Comparison of ENCODE assay signal across 8 cellular contexts in genomic region chr6:129710722-129711631, GRCh38. TPM values are rescaled to one million over a fixed set of nuclear protein-coding genes. Genes with fewer than 3 reads are reported as not detected.
A peak's percentile ranks its signal among the peaks of the same experiment; 100 is the strongest.
DNase-seq lines count a peak whose midpoint lies in the region; ATAC-seq, FAIRE-seq and TF ChIP-seq lines count a peak whose summit lies in the region.

No MANE protein-coding gene starts in this region.

- H3K23ac ChIP-seq in H1 (ENCODE audit: insufficient read length) = no peak overlapping the region

- no peak for TF ChIP-seq POLR2A in H1 (IDR thresholded peaks at IDR 0.05; ENCODE audit: control extremely low read depth in 1 of 2, low read depth in 2 of 2, low read length in 2 of 2)

- CTCF ChIA-PET in CD8-positive, alpha-beta memory T cell (lab: Charles Lee) = interaction anchor here (0.8 to 2.4 kb wide), 8 partner anchors 11 to 113 kb away, joined by 3 to 14 read pairs (median 6); no protein-coding TSS in a partner anchor
- CTCF ChIA-PET in H1 (lab: Charles Lee; ENCODE audit: partially characterized antibody) = interaction anchor here (0.6 to 3.4 kb wide), 6 partner anchors 19 to 1090 kb away, joined by 3 to 16 read pairs (median 3); no protein-coding TSS in a partner anchor

- ATAC-seq in HG03442 (IDR thresholded peaks at IDR 0.05; ENCODE audit: unreplicated experiment) (no peak), GM19467 (IDR thresholded peaks at IDR 0.05; ENCODE audit: unreplicated experiment) (no peak)

- peaks cover 13% of the 10 kb centered on the region for H3K4me1 ChIP-seq in CD8-positive, alpha-beta memory T cell (ENCODE audit: insufficient read depth, low read length)
- peaks cover 0 to 9% (median under 1%) of the 10 kb centered on the region in 4 experiments; a peak in 1 of 7 replicates for H3K4me1 ChIP-seq in H1 (replicated peaks in 1 of 4; ENCODE audit: control insufficient read depth in 3 of 4, insufficient read depth in 4 of 4, low read length in 3 of 4)
- H3K4me1 ChIP-seq in effector memory CD4-positive, alpha-beta T cell (ENCODE audit: control insufficient read depth, insufficient read depth, low read length, poor library complexity, severe bottlenecking) = peaks cover 5% of the 10 kb centered on the region

- no peak overlapping the region for H4K8ac ChIP-seq in H1 (ENCODE audit: extremely low read depth, insufficient read depth, low read length)

- H4K5ac ChIP-seq in H1 (ENCODE audit: insufficient read length, low read depth, low read length) = no peak overlapping the region

- H3K27ac ChIP-seq in CD8-positive, alpha-beta memory T cell (ENCODE audit: low read depth, low read length) = peak overlapping the region; percentile 52
- no peak overlapping the region for H3K27ac ChIP-seq in H1 (ENCODE audit: low read depth, low read length)
- no peak overlapping the region for H3K27ac ChIP-seq in effector memory CD4-positive, alpha-beta T cell (ENCODE audit: insufficient read depth, low read length, poor library complexity, severe bottlenecking)

- H3K27ac Mint-ChIP-seq in CD8-positive, alpha-beta memory T cell = peak overlapping the region in 4 of 8 donors; percentile 15 to 97 (median 94)
- peak overlapping the region; percentile 99 for H3K27ac Mint-ChIP-seq in osteocyte (ENCODE audit: unreplicated experiment)

- no peak overlapping the region for H3K4ac ChIP-seq in H1 (replicated peaks; ENCODE audit: insufficient read length, low read depth, low read length)

- H4K20me1 ChIP-seq in H1 (replicated peaks in 1 of 2; ENCODE audit: control insufficient read depth in 1 of 2, insufficient read depth in 2 of 2, low read length in 2 of 2) = no peaks in the 10 kb centered on the region

- no peak for TF ChIP-seq RAD21 in H1 (IDR thresholded peaks at IDR 0.05 in 1 of 2, conservative IDR thresholded peaks at IDR 0.05 in 1 of 2; ENCODE audit: low read depth in 2 of 2, low read length in 2 of 2)

- H2AFZ ChIP-seq in H1 (ENCODE audit: low read length) = 0 out of 2 replicates have a peak overlapping the region, but pooled peaks have one; percentile 95

- H2BK120ac ChIP-seq in H1 (replicated peaks; ENCODE audit: low read depth, low read length) = no peak overlapping the region

- POLR2A ChIA-PET in CD8-positive, alpha-beta memory T cell (lab: Charles Lee) = interaction anchor here (0.5 to 1.2 kb wide), 2 partner anchors 22 to 39 kb away, joined by 3 read pairs; no protein-coding TSS in a partner anchor
- POLR2A ChIA-PET in H1 (lab: Charles Lee; ENCODE audit: partially characterized antibody) = no interaction called here

- H3K36me3 ChIP-seq in CD8-positive, alpha-beta memory T cell (ENCODE audit: insufficient read depth, low read length) = no peaks in the 10 kb centered on the region
- no peaks in the 10 kb centered on the region for H3K36me3 ChIP-seq in H1 (ENCODE audit: control insufficient read depth in 2 of 4, insufficient read depth in 4 of 4, low read length in 3 of 4)
- no peaks in the 10 kb centered on the region for H3K36me3 ChIP-seq in effector memory CD4-positive, alpha-beta T cell (ENCODE audit: control insufficient read depth, insufficient read depth, low read length)

- no peak for DNase-seq in CD8-positive, alpha-beta memory T cell
- DNase-seq in OCI-M1 (lab: John Stamatoyannopoulos, UW) = peak; percentile 79
- no peak for DNase-seq in H1 (ENCODE audit: low read depth in 1 of 2, low spot score in 2 of 2)
- DNase-seq in osteocyte (ENCODE audit: extremely low spot score, unreplicated experiment) = no peak
- DNase-seq in effector memory CD4-positive, alpha-beta T cell = no peak
- DNase-seq in NCI-H510A treated with DMSO at 0.1 percent for 48 hours (lab: John Stamatoyannopoulos, UW) = no peak

- H3K36me3 Mint-ChIP-seq in CD8-positive, alpha-beta memory T cell = peaks cover 0 to 8% (median 0%) of the 10 kb centered on the region in 3 donors
- peaks cover 6% of the 10 kb centered on the region for H3K36me3 Mint-ChIP-seq in osteocyte (ENCODE audit: unreplicated experiment)

- TF ChIP-seq CTCF in H1 (IDR thresholded peaks at IDR 0.05; ENCODE audit: control extremely low read depth in 1 of 3, insufficient read depth in 1 of 3, low read depth in 1 of 3, low read length in 3 of 3) (no peak), osteocyte (IDR thresholded peaks at IDR 0.05) (no peak)

- no peak overlapping the region for H3K18ac ChIP-seq in H1 (ENCODE audit: extremely low read depth, low read length)

- no peak for FAIRE-seq in H1 (lab: Jason Lieb, UNC)

- TF ChIP-seq EP300 in H1 (IDR thresholded peaks at IDR 0.05; ENCODE audit: borderline replicate concordance in 1 of 2, low read depth in 2 of 2, low read length in 2 of 2) = no peak

- no peaks in the 10 kb centered on the region for H3K9me3 ChIP-seq in CD8-positive, alpha-beta memory T cell (ENCODE audit: low read length)
- no peaks in the 10 kb centered on the region for H3K9me3 ChIP-seq in H1 (ENCODE audit: insufficient read depth in 2 of 2, low read depth in 1 of 2, low read length in 1 of 2)
- H3K9me3 ChIP-seq in effector memory CD4-positive, alpha-beta T cell (ENCODE audit: control insufficient read depth, low read length) = no peaks in the 10 kb centered on the region

- no peak overlapping the region for H3K56ac ChIP-seq in H1 (replicated peaks; ENCODE audit: insufficient read length, low read depth, low read length)

- no peak overlapping the region for H3K9ac ChIP-seq in H1 (replicated peaks in 1 of 4; ENCODE audit: extremely low read depth in 1 of 4, low read depth in 3 of 4, low read length in 3 of 4)

- H3K27me3 Mint-ChIP-seq in CD8-positive, alpha-beta memory T cell = peaks cover 0 to 7% of the 10 kb centered on the region in 2 donors
- no peaks in the 10 kb centered on the region for H3K27me3 Mint-ChIP-seq in osteocyte (ENCODE audit: unreplicated experiment)

- peak overlapping the region; percentile 83 to 93 for H3K4me2 ChIP-seq in H1 (ENCODE audit: insufficient read depth in 1 of 2, low read depth in 2 of 2, low read length in 2 of 2)

- no peak overlapping the region for H2BK12ac ChIP-seq in H1 (ENCODE audit: low read depth, low read length)

- no peaks in the 10 kb centered on the region for H3K79me1 ChIP-seq in H1 (ENCODE audit: low read depth, low read length)

- 42% methylated on average over 8 of the region's 8 CpGs; no CpG with 5 or more reads in 1 of the 2 experiments for WGBS in H1 (ENCODE audit: extremely low coverage in 1 of 2, insufficient coverage in 1 of 2, insufficient read length in 1 of 2, insufficient replicate concordance in 2 of 2, low coverage in 1 of 2, low lambda C conversion rate in 2 of 2, missing lambda C conversion rate in 1 of 2), 2 experiments

- no peak overlapping the region for H2BK20ac ChIP-seq in H1 (ENCODE audit: low read length)

- H3K14ac ChIP-seq in H1 (ENCODE audit: insufficient read length) = no peak overlapping the region

- peak overlapping the region; percentile 79 for H3K4me3 ChIP-seq in CD8-positive, alpha-beta memory T cell (ENCODE audit: low read length)
- H3K4me3 ChIP-seq in H1 (ENCODE audit: extremely low read depth in 1 of 4, insufficient read depth in 2 of 4, low read depth in 3 of 4, low read length in 4 of 4) = peak overlapping the region; percentile 46 to 68 (median 56); a peak in 7 of 8 replicates
- no peak overlapping the region for H3K4me3 ChIP-seq in effector memory CD4-positive, alpha-beta T cell (ENCODE audit: insufficient read depth, low read depth, low read length, poor library complexity, severe bottlenecking)

- no peak overlapping the region for H4K91ac ChIP-seq in H1 (replicated peaks; ENCODE audit: insufficient read length, low read length)

- H3K23me2 ChIP-seq in H1 (ENCODE audit: low read depth, low read length) = 0 out of 2 replicates have a peak, but pooled peaks cover 4% of the 10 kb centered on the region

- H2BK5ac ChIP-seq in H1 (ENCODE audit: low read depth, low read length) = no peak overlapping the region

- no peak overlapping the region for H2BK15ac ChIP-seq in H1 (ENCODE audit: low read length)

- no peaks in the 10 kb centered on the region for H3K79me2 ChIP-seq in H1 (ENCODE audit: control insufficient read depth in 1 of 2, insufficient read depth in 2 of 2, low read length in 2 of 2)

- H3K4me1 Mint-ChIP-seq in CD8-positive, alpha-beta memory T cell = peaks cover 47 to 52% (median 50%) of the 10 kb centered on the region in 3 donors
- peaks cover 40% of the 10 kb centered on the region for H3K4me1 Mint-ChIP-seq in osteocyte (ENCODE audit: unreplicated experiment)

- no peak overlapping the region for H2AK5ac ChIP-seq in H1 (ENCODE audit: low read depth, low read length)

- H3K27me3 ChIP-seq in CD8-positive, alpha-beta memory T cell (ENCODE audit: insufficient read depth, low read length, poor library complexity, severe bottlenecking) = no peaks in the 10 kb centered on the region
- no peaks in the 10 kb centered on the region; a peak in 1 of 7 replicates for H3K27me3 ChIP-seq in H1 (replicated peaks in 1 of 4; ENCODE audit: control insufficient read depth in 3 of 4, extremely low read depth in 1 of 4, insufficient read depth in 3 of 4, low read length in 3 of 4)
- no peaks in the 10 kb centered on the region for H3K27me3 ChIP-seq in effector memory CD4-positive, alpha-beta T cell (replicated peaks; ENCODE audit: control insufficient read depth, insufficient read depth, low read length, poor library complexity, severe bottlenecking)

- peak overlapping the region; percentile 97 to 100 (median 99) for H3K4me3 Mint-ChIP-seq in CD8-positive, alpha-beta memory T cell
- H3K4me3 Mint-ChIP-seq in osteocyte (ENCODE audit: unreplicated experiment) = peak overlapping the region; percentile 95

- H3K9me3 Mint-ChIP-seq in CD8-positive, alpha-beta memory T cell = no peaks in the 10 kb centered on the region
- no peaks in the 10 kb centered on the region for H3K9me3 Mint-ChIP-seq in osteocyte (ENCODE audit: unreplicated experiment)

TF ChIP-seq in H1, 55 proteins besides CTCF, POLR2A, EP300 and RAD21 (continues in another document):
- TF ChIP-seq PHF8 (conservative IDR thresholded peaks at IDR 0.05; ENCODE audit: low read depth, low read length) (no peak), TAF7 (optimal IDR thresholded peaks at IDR 0.05; ENCODE audit: borderline replicate concordance, low read depth, low read length) (no peak), CEBPB (IDR thresholded peaks at IDR 0.05; ENCODE audit: low read depth, low read length) (no peak), GTF2F1 (IDR thresholded peaks at IDR 0.05; ENCODE audit: borderline replicate concordance, low read depth, low read length) (no peak), TBP (IDR thresholded peaks at IDR 0.05; ENCODE audit: low read depth, low read length) (no peak)

RNA-seq across cellular contexts. Expression of gene ARHGAP18, which starts 1.0 kb away (rescaled TPM):
- 1 to 10 TPM; 6.5 to 7.2 TPM for total RNA-seq in CD8-positive, alpha-beta memory T cell
- 5.8 TPM for polyA plus RNA-seq in CD8-positive, alpha-beta memory T cell
- total RNA-seq in H1 (2021; fragmentation: NEBNext Ultra II Directional; extraction: Animal tissue kit (Norgen Biotek cat#: 25700)) = 4.2 and 4.5 TPM in 2 replicates
- 0.42 and 0.83 TPM in 2 replicates for polyA plus RNA-seq in H1 (2011; rRNA removed)
- 1.2 TPM for polyA plus RNA-seq in H1 (2011; cell fraction: cytosol; rRNA removed)
- 0.48 TPM for polyA plus RNA-seq in H1 (2011; cell fraction: nucleus; rRNA removed)
- polyA plus RNA-seq in H1 (2012, experiment 1 of 2) = 1.7 to 2.2 TPM (median 1.8 TPM) in 4 replicates
- polyA plus RNA-seq in H1 (2012, experiment 2 of 2) = 0.22 TPM
- polyA plus RNA-seq in H1 (2013, experiment 1 of 2) = 4.9 TPM
- polyA plus RNA-seq in H1 (2013, experiment 2 of 2) = 5.0 TPM
- 2.1 and 2.2 TPM in 2 replicates for polyA minus RNA-seq in H1 (2011; rRNA and poly(A)+ RNA removed)
- polyA minus RNA-seq in H1 (2011; cell fraction: cytosol; rRNA and poly(A)+ RNA removed) = 1.7 TPM
- polyA minus RNA-seq in H1 (2011; cell fraction: nucleus; rRNA and poly(A)+ RNA removed) = 3.5 TPM
- 12.8 and 13.3 TPM in 2 replicates for total RNA-seq in osteocyte
